27 cellular contexts compared by ENCODE assay signal in genomic region chr4:130067419-130067818, GRCh38.
DNase-seq lines count a peak whose midpoint lies in the region; ATAC-seq, FAIRE-seq and TF ChIP-seq lines count a peak whose summit lies in the region.
"Had no signal": no experiment of that assay in that cellular context is flagged by ENCODE, and none has a peak within 500 bp of the region (broad histone marks: within the 10 kb centered on the region; RNA-seq: fewer than 3 reads in every experiment).

No MANE protein-coding gene starts in this region.

- intact Hi-C loops in pancreas (cut with DNase I) (no loop called here), OCI-LY7 (cut with micrococcal nuclease; ENCODE audit: unreplicated experiment) (no loop called here)

- H3K4me1 ChIP-seq in hepatocyte (ENCODE audit: insufficient read depth) (peaks cover 3% of the 10 kb centered on the region), pancreas (peaks cover 0 to 13% (median 6%) of the 10 kb centered on the region in 3 donors), OCI-LY7 (ENCODE audit: insufficient read depth, low read length, poor library complexity, severe bottlenecking) (no peaks in the 10 kb centered on the region)
- H3K4me1 ChIP-seq: BE2C, BLaER1 had no signal

- DNase-seq in hepatocyte (ENCODE audit: low spot score) (no peak), left lobe of liver (ENCODE audit: low spot score) (no peak), pancreas (no peak), nephron progenitor cell (no peak), OCI-M2 (lab: John Stamatoyannopoulos, UW; ENCODE audit: unreplicated experiment) (no peak), OCI-LY7 (ENCODE audit: low spot score) (no peak)
- DNase-seq: 8988T; ACHN; BE2C; C1 segment of cervical spinal cord; CD4-positive, alpha-beta memory T cell; CD4-positive, CD25-positive, alpha-beta regulatory T cell; CD8-positive, alpha-beta memory T cell; COR-L47; DMS 273 treated with DMSO at 0.1 percent for 48 hours; DMS153; DMS53; DMS79; DND-41; EL; GDM1 had no signal

- H3K9me3 ChIP-seq in hepatocyte (ENCODE audit: low read depth) (no peaks in the 10 kb centered on the region), pancreas (no peaks in the 10 kb centered on the region), OCI-LY7 (ENCODE audit: low read length) (no peaks in the 10 kb centered on the region)
- H3K9me3 ChIP-seq: BE2C had no signal

- 84% methylated on average over 1 of the region's 1 CpG for WGBS in hepatocyte (ENCODE audit: low lambda C conversion rate, missing lambda C conversion rate)
- WGBS in pancreas, 2 donors = 26 to 27% methylated on average over 1 of the region's 1 CpG

- no peak for FAIRE-seq in pancreas (lab: Jason Lieb, UNC)
- FAIRE-seq: A204.1, GM12878, GM12892, GM18507 had no signal

- H3K9me3 Mint-ChIP-seq in nephron progenitor cell = peaks cover 7% of the 10 kb centered on the region

- H3K27ac ChIP-seq in hepatocyte (no peak overlapping the region), pancreas (no peak overlapping the region), OCI-LY7 (ENCODE audit: low read depth, low read length, poor library complexity, severe bottlenecking) (no peak overlapping the region)
- H3K27ac ChIP-seq: BLaER1 had no signal

- ATAC-seq in left lobe of liver (peak; percentile 84), pancreas (peak in 3 of 4 donors; percentile 41 to 69 (median 57))
- ATAC-seq: GM12878 had no signal

- no peak overlapping the region for H3K27ac Mint-ChIP-seq in nephron progenitor cell
- H3K27ac Mint-ChIP-seq: CD14-positive monocyte; CD4-positive, alpha-beta memory T cell; CD4-positive, CD25-positive, alpha-beta regulatory T cell; CD8-positive, alpha-beta memory T cell had no signal

- H3K27me3 Mint-ChIP-seq in nephron progenitor cell (ENCODE audit: low read depth, poor library complexity) = no peaks in the 10 kb centered on the region
- H3K27me3 Mint-ChIP-seq: CD4-positive, alpha-beta memory T cell; CD4-positive, CD25-positive, alpha-beta regulatory T cell; CD8-positive, alpha-beta memory T cell had no signal

- POLR2A ChIA-PET in OCI-LY7 (lab: Charles Lee) = interaction anchor here (1.0 kb wide), 1 partner anchor 8 kb away, joined by 3 read pairs; no protein-coding TSS in a partner anchor

- H4K20me1 ChIP-seq in hepatocyte (ENCODE audit: insufficient read depth, poor library complexity, severe bottlenecking) (no peaks in the 10 kb centered on the region), OCI-LY7 (ENCODE audit: insufficient read depth, low read length) (no peaks in the 10 kb centered on the region)
- H4K20me1 ChIP-seq: BLaER1 had no signal

- TF ChIP-seq CTCF in hepatocyte (IDR thresholded peaks at IDR 0.05; ENCODE audit: poor library complexity) = no peak
- TF ChIP-seq CTCF in pancreas (IDR thresholded peaks at IDR 0.05) = no peak
- TF ChIP-seq CTCF in nephron progenitor cell (IDR thresholded peaks at IDR 0.05) = no peak
- TF ChIP-seq CTCF in OCI-LY7 (conservative IDR thresholded peaks at IDR 0.05; ENCODE audit: low read length) = no peak

- no peaks in the 10 kb centered on the region for H3K4me1 Mint-ChIP-seq in nephron progenitor cell
- H3K4me1 Mint-ChIP-seq: CD14-positive monocyte; CD4-positive, alpha-beta memory T cell; CD4-positive, CD25-positive, alpha-beta regulatory T cell; CD8-positive, alpha-beta memory T cell had no signal

- H3K79me2 ChIP-seq in hepatocyte = no peaks in the 10 kb centered on the region
- no peaks in the 10 kb centered on the region for H3K79me2 ChIP-seq in OCI-LY7 (ENCODE audit: insufficient read depth, low read depth, low read length)

- H3K9me2 ChIP-seq in hepatocyte (replicated peaks; ENCODE audit: insufficient read depth) (no peaks in the 10 kb centered on the region), OCI-LY7 (ENCODE audit: insufficient read depth, low read length) (no peaks in the 10 kb centered on the region)

- H3K27me3 ChIP-seq in hepatocyte (no peaks in the 10 kb centered on the region), pancreas (no peaks in the 10 kb centered on the region)
- H3K27me3 ChIP-seq: BE2C, BLaER1 had no signal

- no TSS peak for BruUV-seq in OCI-LY7 (replicated peaks; lab: Mats Ljungman, UMichigan)

- CTCF ChIA-PET in OCI-LY7 (lab: Charles Lee; ENCODE audit: unreplicated experiment) = no interaction called here

- peak overlapping the region; percentile 8 for H2AFZ ChIP-seq in hepatocyte
- no peak overlapping the region for H2AFZ ChIP-seq in OCI-LY7 (ENCODE audit: low read length)

- no peak overlapping the region for H3K4me3 Mint-ChIP-seq in nephron progenitor cell
- H3K4me3 Mint-ChIP-seq: CD14-positive monocyte; CD4-positive, alpha-beta memory T cell; CD4-positive, CD25-positive, alpha-beta regulatory T cell; CD8-positive, alpha-beta memory T cell had no signal

- H3K36me3 Mint-ChIP-seq in nephron progenitor cell (ENCODE audit: low read depth) = no peaks in the 10 kb centered on the region
- H3K36me3 Mint-ChIP-seq: CD14-positive monocyte; CD4-positive, alpha-beta memory T cell; CD4-positive, CD25-positive, alpha-beta regulatory T cell; CD8-positive, alpha-beta memory T cell had no signal

- no peak overlapping the region for H3K4me2 ChIP-seq in hepatocyte
- H3K4me2 ChIP-seq in OCI-LY7 (ENCODE audit: low read length) = no peak overlapping the region
- H3K4me2 ChIP-seq: BLaER1 had no signal

- H3K4me3 ChIP-seq in hepatocyte (no peak overlapping the region), pancreas (no peak overlapping the region), OCI-LY7 (ENCODE audit: low read depth, low read length, poor library complexity, severe bottlenecking) (no peak overlapping the region)
- H3K4me3 ChIP-seq: BLaER1, GM12878 had no signal

- no peaks in the 10 kb centered on the region for H3K36me3 ChIP-seq in hepatocyte (replicated peaks; ENCODE audit: insufficient read depth, low read depth)
- no peaks in the 10 kb centered on the region for H3K36me3 ChIP-seq in pancreas
- no peaks in the 10 kb centered on the region for H3K36me3 ChIP-seq in OCI-LY7 (ENCODE audit: insufficient read depth, low read length)
- H3K36me3 ChIP-seq: BE2C, BLaER1 had no signal
